15 cellular contexts compared by ENCODE assay signal in genomic region chr6:137602871-137603270, GRCh38.
DNase-seq lines count a peak whose midpoint lies in the region; TF ChIP-seq lines count a peak whose summit lies in the region.
"Had no signal": no experiment of that assay in that cellular context is flagged by ENCODE, and none has a peak within 500 bp of the region (broad histone marks: within the 10 kb centered on the region; RNA-seq: fewer than 3 reads in every experiment).

No MANE protein-coding gene starts in this region.

- 82 to 89% methylated on average over 3 to 6 of the region's 7 CpGs for WGBS in endodermal cell (ENCODE audit: insufficient coverage in 1 of 2, insufficient read length in 1 of 2), 2 experiments

- TF ChIP-seq POLR2A in Peyer's patch (IDR thresholded peaks at IDR 0.05) = no peak

- H3K36me3 ChIP-seq in endodermal cell (ENCODE audit: control insufficient read depth, insufficient read depth, low read length) (no peaks in the 10 kb centered on the region), Peyer's patch (no peaks in the 10 kb centered on the region), tibial artery (no peaks in the 10 kb centered on the region)

- H3K36me3 Mint-ChIP-seq in endodermal cell (ENCODE audit: low read depth) = no peaks in the 10 kb centered on the region
- H3K36me3 Mint-ChIP-seq: CD4-positive, alpha-beta memory T cell had no signal

- H3K27ac ChIP-seq in endodermal cell (ENCODE audit: low read depth, low read length) (peak overlapping the region; percentile 47), Peyer's patch (no peak overlapping the region), tibial artery (no peak overlapping the region)

- H3K9ac ChIP-seq in endodermal cell (ENCODE audit: extremely low read depth, low read length, poor library complexity, severe bottlenecking) = no peak overlapping the region

- no peaks in the 10 kb centered on the region for H3K9me3 Mint-ChIP-seq in endodermal cell

- H3K4me3 Mint-ChIP-seq in endodermal cell = no peak overlapping the region

- intact Hi-C loops in tibial artery (cut with DNase I; ENCODE audit: low total_unique reads) = no loop called here

- DNase-seq in NCI-H1048 (lab: John Stamatoyannopoulos, UW) (peak; percentile 37), NCI-H526 treated with DMSO at 0.1 percent for 48 hours (lab: John Stamatoyannopoulos, UW) (peak; percentile 15), endodermal cell (no peak), Peyer's patch (no peak), tibial artery (no peak), NCI-H1105 (lab: John Stamatoyannopoulos, UW) (no peak)
- DNase-seq: C1 segment of cervical spinal cord; Calu3; CD4-positive, alpha-beta memory T cell; COR-L47; DMS53; DMS79 treated with DMSO at 0.1 percent for 48 hours; GF-D8; GOT3; HCEC 1CT had no signal

- H3K27me3 Mint-ChIP-seq in endodermal cell (ENCODE audit: insufficient read depth) = peaks cover 7% of the 10 kb centered on the region

- H3K4me3 ChIP-seq in endodermal cell (ENCODE audit: low read length) = no peak overlapping the region
- no peak overlapping the region for H3K4me3 ChIP-seq in Peyer's patch
- H3K4me3 ChIP-seq in tibial artery = no peak overlapping the region

- H3K27ac Mint-ChIP-seq in endodermal cell = no peak overlapping the region
- H3K27ac Mint-ChIP-seq: CD4-positive, alpha-beta memory T cell had no signal

- H3K27me3 ChIP-seq in endodermal cell (ENCODE audit: control insufficient read depth, insufficient read depth, low read length, poor library complexity, severe bottlenecking) = no peaks in the 10 kb centered on the region
- no peaks in the 10 kb centered on the region for H3K27me3 ChIP-seq in Peyer's patch
- peaks cover 0 to 5% of the 10 kb centered on the region in 2 donors for H3K27me3 ChIP-seq in tibial artery

- no peak for TF ChIP-seq CTCF in endodermal cell (conservative IDR thresholded peaks at IDR 0.05)
- TF ChIP-seq CTCF in Peyer's patch (IDR thresholded peaks at IDR 0.05) = no peak
- TF ChIP-seq CTCF in tibial artery (IDR thresholded peaks at IDR 0.05) = no peak

- H3K4me1 Mint-ChIP-seq in endodermal cell = no peaks in the 10 kb centered on the region
- H3K4me1 Mint-ChIP-seq: CD4-positive, alpha-beta memory T cell had no signal

- H3K4me1 ChIP-seq in endodermal cell (ENCODE audit: control insufficient read depth, insufficient read depth, low read length) (no peaks in the 10 kb centered on the region), Peyer's patch (no peaks in the 10 kb centered on the region), tibial artery (no peaks in the 10 kb centered on the region)

- no peaks in the 10 kb centered on the region for H3K9me3 ChIP-seq in endodermal cell (ENCODE audit: control insufficient read depth, low read length)
- H3K9me3 ChIP-seq in Peyer's patch = no peaks in the 10 kb centered on the region
- H3K9me3 ChIP-seq in tibial artery = no peaks in the 10 kb centered on the region

Comparison
In these comparisons a context has a peak if more than half of its experiments do, and no peak if none do; other contexts are left out.
1. DNase-seq: peak in NCI-H1048 (single experiment) and NCI-H526 treated with DMSO at 0.1 percent for 48 hours (single experiment); none in endodermal cell (single experiment), Peyer's patch (0 of 3), tibial artery (0 of 2) and NCI-H1105 (single experiment).